Comparison of ENCODE assay signal across 15 cellular contexts in genomic region chr15:64164436-64164835, GRCh38. TPM values are rescaled to one million over a fixed set of nuclear protein-coding genes. Genes with fewer than 3 reads are reported as not detected.
A peak's percentile ranks its signal among the peaks of the same experiment; 100 is the strongest.
DNase-seq lines count a peak whose midpoint lies in the region; ATAC-seq, FAIRE-seq and TF ChIP-seq lines count a peak whose summit lies in the region.
"Had no signal": no experiment of that assay in that cellular context is flagged by ENCODE, and none has a peak within 500 bp of the region (broad histone marks: within the 10 kb centered on the region; RNA-seq: fewer than 3 reads in every experiment).

No MANE protein-coding gene starts in this region.

- no peak overlapping the region for H2AFZ ChIP-seq in astrocyte (ENCODE audit: low read depth, low read length)
- no peak overlapping the region for H2AFZ ChIP-seq in SK-N-SH (ENCODE audit: low read depth)

- intact Hi-C loops in CD4-positive, alpha-beta memory T cell (cut with micrococcal nuclease) = loop anchor here (5.0 to 10.0 kb wide), 2 partner anchors 490 to 1123 kb away; partner anchors contain the start of gene PARP16

- no peak overlapping the region for H3K4me2 ChIP-seq in astrocyte (ENCODE audit: low read length)
- H3K4me2 ChIP-seq in SK-N-SH = no peak overlapping the region

- POLR2A ChIA-PET in CD4-positive, alpha-beta memory T cell (lab: Charles Lee; ENCODE audit: partially characterized antibody) = interaction anchor here (1.3 to 5.4 kb wide), 4 partner anchors 11 to 223 kb away, joined by 3 to 66 read pairs (median 40); partner anchors contain the start of genes CIAO2A, SNX1, SNX22 and TRIP4
- POLR2A ChIA-PET in naive thymus-derived CD8-positive, alpha-beta T cell (lab: Charles Lee) = interaction anchor here (0.7 to 3.8 kb wide), 7 partner anchors 15 to 1147 kb away, joined by 4 to 27 read pairs (median 9); partner anchors contain the start of genes CIAO2A, SNX1, SNX22 and TRIP4
- POLR2A ChIA-PET in SK-N-SH (lab: Yijun Ruan, JAX) = no interaction called here

- peak overlapping the region; percentile 42 to 96 (median 85) for H3K27ac Mint-ChIP-seq in CD4-positive, alpha-beta memory T cell
- peak overlapping the region; percentile 5 for H3K27ac Mint-ChIP-seq in astrocyte (ENCODE audit: unreplicated experiment)
- peak overlapping the region in 6 of 10 donors; percentile 52 to 99 (median 92) for H3K27ac Mint-ChIP-seq in naive thymus-derived CD8-positive, alpha-beta T cell

- FAIRE-seq in astrocyte (lab: Jason Lieb, UNC) = no peak

- no peaks in the 10 kb centered on the region for H3K27me3 ChIP-seq in CD4-positive, alpha-beta memory T cell (ENCODE audit: insufficient read depth, low read length)
- H3K27me3 ChIP-seq in HL-60 (ENCODE audit: insufficient read depth, poor library complexity, severe bottlenecking) (no peaks in the 10 kb centered on the region), astrocyte (ENCODE audit: insufficient read depth, low read length) (no peaks in the 10 kb centered on the region), SK-N-SH (ENCODE audit: insufficient read depth) (no peaks in the 10 kb centered on the region)
- H3K27me3 ChIP-seq: foreskin keratinocyte had no signal

- peaks cover 27% of the 10 kb centered on the region for H3F3A ChIP-seq in SK-N-SH (replicated peaks; ENCODE audit: insufficient read depth)

- H3K4me1 Mint-ChIP-seq in CD4-positive, alpha-beta memory T cell = peaks cover 22 to 41% (median 31%) of the 10 kb centered on the region in 4 donors
- H3K4me1 Mint-ChIP-seq in astrocyte (ENCODE audit: low read depth, unreplicated experiment) = peaks cover 23% of the 10 kb centered on the region
- peaks cover 14 to 37% (median 28%) of the 10 kb centered on the region in 4 donors for H3K4me1 Mint-ChIP-seq in naive thymus-derived CD8-positive, alpha-beta T cell

- peak overlapping the region; percentile 7 to 68 (median 42) for H3K4me3 Mint-ChIP-seq in CD4-positive, alpha-beta memory T cell
- peak overlapping the region; percentile 54 for H3K4me3 Mint-ChIP-seq in astrocyte (ENCODE audit: unreplicated experiment)
- H3K4me3 Mint-ChIP-seq in naive thymus-derived CD8-positive, alpha-beta T cell = peak overlapping the region in 9 of 10 donors; percentile 33 to 99 (median 83)

- no peaks in the 10 kb centered on the region for H3K9me2 ChIP-seq in SK-N-SH

- no peaks in the 10 kb centered on the region for H3K9me3 ChIP-seq in CD4-positive, alpha-beta memory T cell (ENCODE audit: control insufficient read depth in 1 of 2, low read length in 2 of 2)
- H3K9me3 ChIP-seq in astrocyte (ENCODE audit: insufficient read depth, low read depth, low read length) = no peaks in the 10 kb centered on the region
- H3K9me3 ChIP-seq in SK-N-SH = no peaks in the 10 kb centered on the region

- DNase-seq in CD4-positive, alpha-beta memory T cell = no peak
- DNase-seq in HL-60 (ENCODE audit: low read depth in 1 of 2, low spot score in 1 of 2) (no peak), astrocyte (ENCODE audit: low read depth) (no peak), germinal center (ENCODE audit: low spot score) (no peak), NCI-H1436 (lab: John Stamatoyannopoulos, UW) (no peak), SK-N-SH (no peak)
- no peak for DNase-seq in naive thymus-derived CD8-positive, alpha-beta T cell
- no peak for DNase-seq in stimulated activated CD4-positive, alpha-beta T cell treated with anti-CD3 and anti-CD28 coated beads, Interleukin-12 subunit alpha, Interleukin-12 subunit beta, amount 100 ng/mL, for 4 hours
- DNase-seq: activated effector memory CD4-positive, alpha-beta T cell treated with Interleukin-2 at 50 U/mL for 16 hours; cortex of kidney; foreskin keratinocyte; left cardiac atrium; NCI-H524; stimulated activated CD4-positive, alpha-beta T cell treated with anti-CD3 and anti-CD28 coated beads, Interleukin-2, amount 100 ng/mL, for 24 hours had no signal

- TF ChIP-seq RAD21 in SK-N-SH (IDR thresholded peaks at IDR 0.05; ENCODE audit: low read length) = no peak

- 98% methylated on average over 4 of the region's 4 CpGs for WGBS in SK-N-SH (ENCODE audit: low lambda C conversion rate)

- no peaks in the 10 kb centered on the region for H3K9me3 Mint-ChIP-seq in CD4-positive, alpha-beta memory T cell
- H3K9me3 Mint-ChIP-seq in astrocyte (ENCODE audit: unreplicated experiment) = no peaks in the 10 kb centered on the region
- H3K9me3 Mint-ChIP-seq in naive thymus-derived CD8-positive, alpha-beta T cell = no peaks in the 10 kb centered on the region

- H3K4me1 ChIP-seq in CD4-positive, alpha-beta memory T cell (ENCODE audit: insufficient read depth, low read length) = peaks cover 43% of the 10 kb centered on the region
- H3K4me1 ChIP-seq in astrocyte (ENCODE audit: insufficient read depth, low read length) = peaks cover 25% of the 10 kb centered on the region
- H3K4me1 ChIP-seq in SK-N-SH (ENCODE audit: control insufficient read depth in 1 of 2, insufficient read depth in 2 of 2, low read depth in 1 of 2, low read length in 1 of 2) = peaks cover 21 to 23% of the 10 kb centered on the region in 2 experiments; a peak in 3 of 4 replicates
- H3K4me1 ChIP-seq: parathyroid adenoma had no signal

- H4K20me1 ChIP-seq in astrocyte (ENCODE audit: insufficient read depth, low read length) (peaks cover 28% of the 10 kb centered on the region), SK-N-SH (ENCODE audit: insufficient read depth) (peaks cover 19% of the 10 kb centered on the region; the same call in 1 of the 2 replicates)

- CTCF ChIA-PET in CD4-positive, alpha-beta memory T cell (lab: Charles Lee; ENCODE audit: partially characterized antibody) = interaction anchor here (0.6 to 6.2 kb wide), 3 partner anchors 11 to 1358 kb away, joined by 3 to 43 read pairs (median 3); partner anchors contain the start of gene SNX22
- CTCF ChIA-PET in SK-N-SH (lab: Yijun Ruan, JAX) = interaction anchor here (1.3 to 4.1 kb wide), 4 partner anchors 12 to 517 kb away, joined by 4 to 42 read pairs (median 13); partner anchors contain the start of gene SNX22

- H3K36me3 Mint-ChIP-seq in CD4-positive, alpha-beta memory T cell = peaks cover 15 to 17% of the 10 kb centered on the region in 2 donors
- peaks cover 18% of the 10 kb centered on the region for H3K36me3 Mint-ChIP-seq in astrocyte (ENCODE audit: low read depth, unreplicated experiment)
- peaks cover 3 to 14% (median 6%) of the 10 kb centered on the region in 3 donors for H3K36me3 Mint-ChIP-seq in naive thymus-derived CD8-positive, alpha-beta T cell

- H3K27ac ChIP-seq in CD4-positive, alpha-beta memory T cell (ENCODE audit: low read depth, low read length) = no peak overlapping the region
- H3K27ac ChIP-seq in HL-60 (replicated peaks) (peak overlapping the region; percentile 91), astrocyte (ENCODE audit: low read depth, low read length) (no peak overlapping the region), SK-N-SH (ENCODE audit: low read depth in 2 of 2, low read length in 1 of 2) (no peak overlapping the region)
- H3K27ac ChIP-seq: foreskin keratinocyte had no signal

- TF ChIP-seq CTCF in HL-60 (IDR thresholded peaks at IDR 0.05; ENCODE audit: insufficient read depth, low read length) (no peak), astrocyte (IDR thresholded peaks at IDR 0.05; ENCODE audit: insufficient read depth, low read depth, low read length) (no peak), SK-N-SH (IDR thresholded peaks at IDR 0.05) (no peak)

- TF ChIP-seq EP300 in SK-N-SH (IDR thresholded peaks at IDR 0.05; ENCODE audit: borderline replicate concordance in 1 of 2, low read depth in 1 of 2, low read length in 1 of 2) = no peak

- H3K79me2 ChIP-seq in astrocyte (ENCODE audit: insufficient read depth, low read length) (peaks cover 33% of the 10 kb centered on the region), SK-N-SH (ENCODE audit: insufficient read depth) (peaks cover 33% of the 10 kb centered on the region)
- H3K79me2 ChIP-seq: parathyroid adenoma had no signal

- no peaks in the 10 kb centered on the region for H3K27me3 Mint-ChIP-seq in CD4-positive, alpha-beta memory T cell
- H3K27me3 Mint-ChIP-seq in astrocyte (ENCODE audit: low read depth, unreplicated experiment) = no peaks in the 10 kb centered on the region
- H3K27me3 Mint-ChIP-seq in naive thymus-derived CD8-positive, alpha-beta T cell = no peaks in the 10 kb centered on the region

- peaks cover 13% of the 10 kb centered on the region for H3K36me3 ChIP-seq in CD4-positive, alpha-beta memory T cell (ENCODE audit: insufficient read depth, low read length)
- peaks cover 10% of the 10 kb centered on the region for H3K36me3 ChIP-seq in astrocyte (ENCODE audit: insufficient read depth, low read length)
- H3K36me3 ChIP-seq in SK-N-SH (replicated peaks in 1 of 2; ENCODE audit: control insufficient read depth in 1 of 2, insufficient read depth in 2 of 2, low read length in 1 of 2) = peaks cover 10 to 25% of the 10 kb centered on the region in 2 experiments

- no peak overlapping the region for H3K9ac ChIP-seq in astrocyte (ENCODE audit: low read length)
- H3K9ac ChIP-seq in SK-N-SH = no peak overlapping the region
- H3K9ac ChIP-seq: parathyroid adenoma had no signal

- no peak overlapping the region for H3K4me3 ChIP-seq in CD4-positive, alpha-beta memory T cell (ENCODE audit: low read length in 2 of 2)
- H3K4me3 ChIP-seq in HL-60 (replicated peaks; ENCODE audit: insufficient read depth, low read length) = no peak overlapping the region
- H3K4me3 ChIP-seq in astrocyte (ENCODE audit: insufficient read depth, low read depth, low read length) = no peak overlapping the region
- H3K4me3 ChIP-seq in SK-N-SH (ENCODE audit: low read depth in 2 of 2, low read length in 1 of 2) = no peak overlapping the region

- no peak for ATAC-seq in naive thymus-derived CD8-positive, alpha-beta T cell
- ATAC-seq: foreskin keratinocyte, left cardiac atrium had no signal

TF ChIP-seq in SK-N-SH, 30 proteins besides CTCF, POLR2A, EP300 and RAD21 (continues in another document):
- no peak for TF ChIP-seq TCF12 (IDR thresholded peaks at IDR 0.05)

RNA-seq across cellular contexts. Expression of gene PPIB, which starts 1.6 kb away (rescaled TPM):
- total RNA-seq in CD4-positive, alpha-beta memory T cell = 100 to 1,000 TPM; 247 to 271 TPM
- polyA plus RNA-seq in CD4-positive, alpha-beta memory T cell = 100 to 1,000 TPM; 616 to 730 TPM
- total RNA-seq in astrocyte = 804 and 921 TPM in 2 replicates
- total RNA-seq in naive thymus-derived CD8-positive, alpha-beta T cell = 100 to 1,000 TPM; 154 to 155 TPM
- 100 to 1,000 TPM; 431 to 581 (median 521) TPM for polyA plus RNA-seq in naive thymus-derived CD8-positive, alpha-beta T cell
- polyA plus RNA-seq in SK-N-SH (2012; rRNA removed) = 1,358 and 1,379 TPM in 2 replicates
- 1,298 and 1,346 TPM in 2 replicates for polyA plus RNA-seq in SK-N-SH (2012; cell fraction: cytosol; rRNA removed)
- polyA plus RNA-seq in SK-N-SH (2012; cell fraction: nucleus; rRNA removed) = 434 and 570 TPM in 2 replicates

RNA-seq across cellular contexts. Expression of gene SNX22, which starts 12.9 kb away (rescaled TPM):
- under 1 TPM; 0.33 to 0.70 TPM for total RNA-seq in CD4-positive, alpha-beta memory T cell
- under 1 TPM; 0.32 to 0.95 TPM for polyA plus RNA-seq in CD4-positive, alpha-beta memory T cell
- 0.19 and 0.27 TPM in 2 replicates for total RNA-seq in astrocyte
- 1 to 10 TPM; 4.3 to 4.4 TPM for total RNA-seq in naive thymus-derived CD8-positive, alpha-beta T cell
- under 1 TPM; 0.64 to 0.99 (median 0.76) TPM for polyA plus RNA-seq in naive thymus-derived CD8-positive, alpha-beta T cell
- 0.94 and 1.2 TPM in 2 replicates for polyA plus RNA-seq in SK-N-SH (2012; rRNA removed)
- 0.31 and 0.42 TPM in 2 replicates for polyA plus RNA-seq in SK-N-SH (2012; cell fraction: cytosol; rRNA removed)
- 4.0 and 4.1 TPM in 2 replicates for polyA plus RNA-seq in SK-N-SH (2012; cell fraction: nucleus; rRNA removed)

Comparison
In these comparisons a context has a peak if more than half of its experiments do, and no peak if none do; other contexts are left out.
1. H3K27ac Mint-ChIP-seq: peak in every context shown above with its lines; median percentile 92 in naive thymus-derived CD8-positive, alpha-beta T cell; 85 in CD4-positive, alpha-beta memory T cell; 5 in astrocyte.